Comparison of ENCODE assay signal across 2 cellular contexts in genomic region chr7:55177589-55178261, GRCh38.
TF ChIP-seq lines count a peak whose summit lies in the region.

No MANE protein-coding gene starts in this region.

TF ChIP-seq in SK-N-SH, 30 proteins besides CTCF, POLR2A, EP300 and RAD21 (continued from another document):
- TF ChIP-seq ZBTB33 (IDR thresholded peaks at IDR 0.05; ENCODE audit: borderline replicate concordance, low read depth) (no peak), JUND (IDR thresholded peaks at IDR 0.05) (no peak), EZH2phosphoT487 (IDR thresholded peaks at IDR 0.05; ENCODE audit: borderline replicate concordance, low read depth) (no peak), CHD2 (IDR thresholded peaks at IDR 0.05; ENCODE audit: low read length, partially characterized antibody) (no peak), RFX5 (IDR thresholded peaks at IDR 0.05; ENCODE audit: low read length) (no peak), TCF12 (IDR thresholded peaks at IDR 0.05) (no peak), IRF3 (IDR thresholded peaks at IDR 0.05; ENCODE audit: low read depth, low read length) (no peak), POLR2AphosphoS5 (IDR thresholded peaks at IDR 0.05; ENCODE audit: low read depth, low read length) (no peak), MEF2A (IDR thresholded peaks at IDR 0.05; ENCODE audit: borderline replicate concordance, low read depth) (no peak), RXRA (IDR thresholded peaks at IDR 0.05; ENCODE audit: borderline replicate concordance, low read depth) (no peak), FOXJ3 (CRISPR knock-in tag; IDR thresholded peaks at IDR 0.05) (no peak), NFIC (IDR thresholded peaks at IDR 0.05; ENCODE audit: borderline replicate concordance) (no peak), SMC3 (IDR thresholded peaks at IDR 0.05; ENCODE audit: low read depth, low read length) (no peak), NRF1 (IDR thresholded peaks at IDR 0.05; ENCODE audit: low read depth, low read length) (no peak), RCOR1 (IDR thresholded peaks at IDR 0.05; ENCODE audit: low read length) (no peak)

TF ChIP-seq in SK-N-SH treated with all-trans-retinoic acid at 6 μM for 48 hours, 23 proteins besides CTCF, POLR2A, EP300 and RAD21 (continued from another document):
- TF ChIP-seq POU6F1 (CRISPR knock-in tag; IDR thresholded peaks at IDR 0.05; ENCODE audit: borderline replicate concordance, low read depth), result no peak
- TF ChIP-seq TCF4 (CRISPR knock-in tag; IDR thresholded peaks at IDR 0.05; ENCODE audit: borderline replicate concordance), result no peak
- TF ChIP-seq CREB5 (CRISPR knock-in tag; IDR thresholded peaks at IDR 0.05; ENCODE audit: low read depth), result no peak
- no peak for TF ChIP-seq ISL1 (CRISPR knock-in tag; IDR thresholded peaks at IDR 0.05)
- TF ChIP-seq ZC3H10 (CRISPR knock-in tag; IDR thresholded peaks at IDR 0.05), result no peak
